ENCODE assay signal across 11 cellular contexts in genomic region chr6:39945626-39946025, GRCh38.
"Had no signal": no experiment of that assay in that cellular context is flagged by ENCODE, and none has a peak within 500 bp of the region (broad histone marks: within the 10 kb centered on the region; RNA-seq: fewer than 3 reads in every experiment).

No MANE protein-coding gene starts in this region.

- H3K9me3 ChIP-seq: adrenal gland, ovary, testis had no signal

- H3K4me1 ChIP-seq: testis had no signal

- H3K36me3 ChIP-seq: adrenal gland, ovary had no signal

- H3K4me3 ChIP-seq: adrenal gland, ovary, testis had no signal

- ATAC-seq: stimulated activated naive CD8-positive, alpha-beta T cell treated with anti-CD3 and anti-CD28 coated beads, Interleukin-15, amount 100 ng/mL, for 72 hours had no signal

- H3K27me3 ChIP-seq: adrenal gland, ovary, testis had no signal

- DNase-seq: activated CD4-positive, CD25-positive, alpha-beta regulatory T cell; activated naive CD4-positive, alpha-beta T cell treated with anti-CD3 and anti-CD28 coated beads, Interleukin-2, amount 50 U/mL, for 16 hours; activated T-cell treated with anti-CD3 and anti-CD28 coated beads, Interleukin-2, amount 50 U/mL, for 1 hour; adrenal gland; dermis blood vessel endothelial cell; mesenchymal stem cell; ovary; stimulated activated CD4-positive, alpha-beta T cell treated with anti-CD3 and anti-CD28 coated beads, Interleukin-4, amount 100 ng/mL, for 1 hour; stimulated activated CD8-positive, alpha-beta memory T cell treated with anti-CD3 and anti-CD28 coated beads, Interleukin-4, amount 100 ng/mL, for 48 hours; stimulated activated naive CD8-positive, alpha-beta T cell treated with anti-CD3 and anti-CD28 coated beads, Interleukin-15, amount 100 ng/mL, for 72 hours; testis had no signal

- H3K27ac ChIP-seq: adrenal gland, ovary, testis had no signal
